In genomic region chr15:75204340-75205063, GRCh38 we compare ENCODE assay signal across 8 cellular contexts. TPM values are rescaled to one million over a fixed set of nuclear protein-coding genes. Genes with fewer than 3 reads are reported as not detected.
DNase-seq lines count a peak whose midpoint lies in the region; ATAC-seq and TF ChIP-seq lines count a peak whose summit lies in the region.

No MANE protein-coding gene starts in this region.

- H3K4ac ChIP-seq in mesendoderm (ENCODE audit: low read depth, low read length): no peak overlapping the region

- H3K36me3 ChIP-seq in mesendoderm (ENCODE audit: control insufficient read depth, insufficient read depth, low read length): peaks cover 6% of the 10 kb centered on the region

- no peak overlapping the region for H3K9ac ChIP-seq in mesendoderm (ENCODE audit: low read length)

- no peak overlapping the region for H4K5ac ChIP-seq in mesendoderm (ENCODE audit: low read length)

- DNase-seq in GM12865 (ENCODE audit: low read depth) (peak; percentile 95), HL-60 (ENCODE audit: low read depth in 1 of 2, low spot score in 1 of 2) (peak; percentile 82 to 92), NOMO-1 treated with DMSO at 0.1 percent for 48 hours (lab: John Stamatoyannopoulos, UW; ENCODE audit: unreplicated experiment) (peak; percentile 90), mesendoderm (peak; percentile 97)
- DNase-seq in activated CD8-positive, alpha-beta memory T cell treated with anti-CD3 and anti-CD28 coated beads for 48 hours (ENCODE audit: low read depth in 2 of 3, low spot score in 2 of 3): peak; percentile 62 to 68 (median 66)
- DNase-seq in effector memory CD8-positive, alpha-beta T cell: peak; percentile 85 to 89 (median 86)
- DNase-seq in stimulated activated CD8-positive, alpha-beta memory T cell treated with anti-CD3 and anti-CD28 coated beads, Interleukin-12 subunit alpha, Interleukin-12 subunit beta, amount 100 ng/mL, for 24 hours (ENCODE audit: extremely low read depth): peak; percentile 60

- peaks cover 34 to 41% of the 10 kb centered on the region in 2 donors for H3K4me1 Mint-ChIP-seq in effector memory CD8-positive, alpha-beta T cell (ENCODE audit: low read depth in 2 of 2)

- H3K27ac Mint-ChIP-seq in effector memory CD8-positive, alpha-beta T cell: peak overlapping the region; percentile 88 to 90

- no peaks in the 10 kb centered on the region for H3K9me3 Mint-ChIP-seq in effector memory CD8-positive, alpha-beta T cell

- H3K4me2 ChIP-seq in mesendoderm (ENCODE audit: low read length): no peak overlapping the region

- WGBS in mesendoderm (ENCODE audit: extremely low coverage, insufficient coverage, low lambda C conversion rate): no CpG with 5 or more reads among the region's 10 CpGs

- no peak overlapping the region for H3K23ac ChIP-seq in mesendoderm (ENCODE audit: low read length)

- no peak overlapping the region for H2AK5ac ChIP-seq in mesendoderm (ENCODE audit: low read length)

- H3K4me1 ChIP-seq in mesendoderm (ENCODE audit: control insufficient read depth, low read depth, low read length): peaks cover 9% of the 10 kb centered on the region

- no peak overlapping the region for H2BK15ac ChIP-seq in mesendoderm (replicated peaks; ENCODE audit: low read depth)

- H3K27ac ChIP-seq in HL-60 (replicated peaks) (peak overlapping the region; percentile 98), mesendoderm (ENCODE audit: low read depth, low read length) (no peak overlapping the region)

- H4K8ac ChIP-seq in mesendoderm (ENCODE audit: low read depth, low read length): no peak overlapping the region

- H3K36me3 Mint-ChIP-seq in effector memory CD8-positive, alpha-beta T cell (ENCODE audit: insufficient read depth): peaks cover 12% of the 10 kb centered on the region

- peak; percentile 55 for ATAC-seq in effector memory CD8-positive, alpha-beta T cell (replicated peaks)
- no peak for ATAC-seq in HG03457 (IDR thresholded peaks at IDR 0.05; ENCODE audit: unreplicated experiment)

- H3K4me3 ChIP-seq in GM12865 (ENCODE audit: low read depth, low read length): peak overlapping the region; percentile 75
- H3K4me3 ChIP-seq in HL-60 (replicated peaks; ENCODE audit: insufficient read depth, low read length): peak overlapping the region; percentile 70
- H3K4me3 ChIP-seq in mesendoderm (ENCODE audit: low read length): no peak overlapping the region

- H3K4me3 Mint-ChIP-seq in effector memory CD8-positive, alpha-beta T cell: peak overlapping the region; percentile 85 to 92

- no peak overlapping the region for H3K56ac ChIP-seq in mesendoderm (ENCODE audit: low read length)

- TF ChIP-seq CTCF in GM12865 (IDR thresholded peaks at IDR 0.05; ENCODE audit: insufficient read depth, low read depth, low read length, missing control alignments): peak; percentile 95
- peak; percentile 89 for TF ChIP-seq CTCF in HL-60 (IDR thresholded peaks at IDR 0.05; ENCODE audit: insufficient read depth, low read length)

- peaks cover 10% of the 10 kb centered on the region for H3K79me1 ChIP-seq in mesendoderm (ENCODE audit: low read length)

- no peak overlapping the region for H2BK5ac ChIP-seq in mesendoderm (ENCODE audit: low read length)

- H3K18ac ChIP-seq in mesendoderm (ENCODE audit: low read length): no peak overlapping the region

- H3K79me2 ChIP-seq in mesendoderm (ENCODE audit: control insufficient read depth, insufficient read depth, low read length): peaks cover 23% of the 10 kb centered on the region

- H3K27me3 Mint-ChIP-seq in effector memory CD8-positive, alpha-beta T cell: no peaks in the 10 kb centered on the region

- no peaks in the 10 kb centered on the region for H3K27me3 ChIP-seq in HL-60 (ENCODE audit: insufficient read depth, poor library complexity, severe bottlenecking)
- H3K27me3 ChIP-seq in mesendoderm (ENCODE audit: insufficient read depth, low read length, poor library complexity): no peaks in the 10 kb centered on the region

- H2BK120ac ChIP-seq in mesendoderm (ENCODE audit: low read depth, low read length): no peak overlapping the region

RNA-seq across cellular contexts. Expression of gene C15orf39, which starts 2.8 kb away (rescaled TPM):
- 8.7 TPM for polyA plus RNA-seq in mesendoderm (2013, experiment 1 of 2)
- 9.6 TPM for polyA plus RNA-seq in mesendoderm (2013, experiment 2 of 2)

RNA-seq across cellular contexts. Expression of gene GOLGA6C, which starts 53.6 kb away (rescaled TPM):
- polyA plus RNA-seq in mesendoderm (2013, experiment 1 of 2): 0.04 TPM
- 0.06 TPM for polyA plus RNA-seq in mesendoderm (2013, experiment 2 of 2)
